4 cellular contexts compared by ENCODE assay signal in the genomic region with DNA sequence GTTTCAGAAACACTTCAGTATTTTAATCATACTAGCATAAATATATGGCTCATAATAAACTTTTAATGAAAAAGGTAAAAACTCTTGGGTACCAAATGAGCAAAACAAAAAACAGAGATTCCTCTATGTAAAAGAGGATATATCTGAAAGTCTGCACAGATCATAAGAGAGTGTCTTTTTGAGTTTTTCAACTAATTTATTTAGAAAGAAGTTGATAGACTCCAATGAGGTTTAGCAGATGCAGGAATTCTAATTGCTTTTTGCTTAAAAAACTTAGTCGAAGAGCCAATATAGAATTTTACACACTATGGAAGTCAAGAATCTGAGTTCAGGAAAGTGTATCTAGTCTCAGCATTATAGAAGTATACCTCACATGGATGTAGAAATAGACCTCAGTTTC.
TF ChIP-seq lines count a peak whose summit lies in the region.

No MANE protein-coding gene starts in this region.

TF ChIP-seq in SK-N-SH, 30 proteins besides CTCF, POLR2A, EP300 and RAD21 (continues in another document):
- TF ChIP-seq, protein P1, sequence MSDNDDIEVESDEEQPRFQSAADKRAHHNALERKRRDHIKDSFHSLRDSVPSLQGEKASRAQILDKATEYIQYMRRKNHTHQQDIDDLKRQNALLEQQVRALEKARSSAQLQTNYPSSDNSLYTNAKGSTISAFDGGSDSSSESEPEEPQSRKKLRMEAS (IDR thresholded peaks at IDR 0.05; ENCODE audit: low read depth) = no peak
- TF ChIP-seq RFX5 (IDR thresholded peaks at IDR 0.05; ENCODE audit: low read length) (no peak), FOXJ3 (CRISPR knock-in tag; IDR thresholded peaks at IDR 0.05) (no peak), FOSL2 (IDR thresholded peaks at IDR 0.05; ENCODE audit: borderline replicate concordance, low read depth) (no peak), GATA2 (CRISPR knock-in tag; IDR thresholded peaks at IDR 0.05) (no peak), GABPA (IDR thresholded peaks at IDR 0.05; ENCODE audit: low read depth) (no peak), MEF2A (IDR thresholded peaks at IDR 0.05; ENCODE audit: borderline replicate concordance, low read depth) (no peak), SMC3 (IDR thresholded peaks at IDR 0.05; ENCODE audit: low read depth, low read length) (no peak), NRF1 (IDR thresholded peaks at IDR 0.05; ENCODE audit: low read depth, low read length) (no peak)
- TF ChIP-seq, protein P2, sequence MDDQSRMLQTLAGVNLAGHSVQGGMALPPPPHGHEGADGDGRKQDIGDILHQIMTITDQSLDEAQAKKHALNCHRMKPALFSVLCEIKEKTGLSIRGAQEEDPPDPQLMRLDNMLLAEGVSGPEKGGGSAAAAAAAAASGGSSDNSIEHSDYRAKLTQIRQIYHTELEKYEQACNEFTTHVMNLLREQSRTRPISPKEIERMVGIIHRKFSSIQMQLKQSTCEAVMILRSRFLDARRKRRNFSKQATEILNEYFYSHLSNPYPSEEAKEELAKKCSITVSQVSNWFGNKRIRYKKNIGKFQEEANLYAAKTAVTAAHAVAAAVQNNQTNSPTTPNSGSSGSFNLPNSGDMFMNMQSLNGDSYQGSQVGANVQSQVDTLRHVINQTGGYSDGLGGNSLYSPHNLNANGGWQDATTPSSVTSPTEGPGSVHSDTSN (IDR thresholded peaks at IDR 0.05) = no peak
- TF ChIP-seq, protein P3, sequence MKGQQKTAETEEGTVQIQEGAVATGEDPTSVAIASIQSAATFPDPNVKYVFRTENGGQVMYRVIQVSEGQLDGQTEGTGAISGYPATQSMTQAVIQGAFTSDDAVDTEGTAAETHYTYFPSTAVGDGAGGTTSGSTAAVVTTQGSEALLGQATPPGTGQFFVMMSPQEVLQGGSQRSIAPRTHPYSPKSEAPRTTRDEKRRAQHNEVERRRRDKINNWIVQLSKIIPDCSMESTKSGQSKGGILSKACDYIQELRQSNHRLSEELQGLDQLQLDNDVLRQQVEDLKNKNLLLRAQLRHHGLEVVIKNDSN (IDR thresholded peaks at IDR 0.05; ENCODE audit: borderline replicate concordance, low read depth) = no peak

TF ChIP-seq in SK-N-SH treated with all-trans-retinoic acid at 6 μM for 48 hours, 23 proteins besides CTCF, POLR2A, EP300 and RAD21 (continues in another document):
- TF ChIP-seq, protein P4, sequence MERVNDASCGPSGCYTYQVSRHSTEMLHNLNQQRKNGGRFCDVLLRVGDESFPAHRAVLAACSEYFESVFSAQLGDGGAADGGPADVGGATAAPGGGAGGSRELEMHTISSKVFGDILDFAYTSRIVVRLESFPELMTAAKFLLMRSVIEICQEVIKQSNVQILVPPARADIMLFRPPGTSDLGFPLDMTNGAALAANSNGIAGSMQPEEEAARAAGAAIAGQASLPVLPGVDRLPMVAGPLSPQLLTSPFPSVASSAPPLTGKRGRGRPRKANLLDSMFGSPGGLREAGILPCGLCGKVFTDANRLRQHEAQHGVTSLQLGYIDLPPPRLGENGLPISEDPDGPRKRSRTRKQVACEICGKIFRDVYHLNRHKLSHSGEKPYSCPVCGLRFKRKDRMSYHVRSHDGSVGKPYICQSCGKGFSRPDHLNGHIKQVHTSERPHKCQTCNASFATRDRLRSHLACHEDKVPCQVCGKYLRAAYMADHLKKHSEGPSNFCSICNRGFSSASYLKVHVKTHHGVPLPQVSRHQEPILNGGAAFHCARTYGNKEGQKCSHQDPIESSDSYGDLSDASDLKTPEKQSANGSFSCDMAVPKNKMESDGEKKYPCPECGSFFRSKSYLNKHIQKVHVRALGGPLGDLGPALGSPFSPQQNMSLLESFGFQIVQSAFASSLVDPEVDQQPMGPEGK (CRISPR knock-in tag; IDR thresholded peaks at IDR 0.05; ENCODE audit: borderline replicate concordance) = no peak
- TF ChIP-seq ZNF8 (CRISPR knock-in tag; IDR thresholded peaks at IDR 0.05) (no peak), PPARA (CRISPR knock-in tag; IDR thresholded peaks at IDR 0.05; ENCODE audit: borderline replicate concordance) (no peak), TCF4 (CRISPR knock-in tag; IDR thresholded peaks at IDR 0.05; ENCODE audit: borderline replicate concordance) (no peak), ZNF70 (CRISPR knock-in tag; IDR thresholded peaks at IDR 0.05) (no peak), OSR1 (CRISPR knock-in tag; IDR thresholded peaks at IDR 0.05) (no peak), BACH2 (CRISPR knock-in tag; IDR thresholded peaks at IDR 0.05; ENCODE audit: borderline replicate concordance) (no peak), SNAI2 (CRISPR knock-in tag; IDR thresholded peaks at IDR 0.05) (no peak)
- TF ChIP-seq, protein P5, sequence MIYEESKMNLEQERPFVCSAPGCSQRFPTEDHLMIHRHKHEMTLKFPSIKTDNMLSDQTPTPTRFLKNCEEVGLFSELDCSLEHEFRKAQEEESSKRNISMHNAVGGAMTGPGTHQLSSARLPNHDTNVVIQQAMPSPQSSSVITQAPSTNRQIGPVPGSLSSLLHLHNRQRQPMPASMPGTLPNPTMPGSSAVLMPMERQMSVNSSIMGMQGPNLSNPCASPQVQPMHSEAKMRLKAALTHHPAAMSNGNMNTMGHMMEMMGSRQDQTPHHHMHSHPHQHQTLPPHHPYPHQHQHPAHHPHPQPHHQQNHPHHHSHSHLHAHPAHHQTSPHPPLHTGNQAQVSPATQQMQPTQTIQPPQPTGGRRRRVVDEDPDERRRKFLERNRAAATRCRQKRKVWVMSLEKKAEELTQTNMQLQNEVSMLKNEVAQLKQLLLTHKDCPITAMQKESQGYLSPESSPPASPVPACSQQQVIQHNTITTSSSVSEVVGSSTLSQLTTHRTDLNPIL (CRISPR knock-in tag; IDR thresholded peaks at IDR 0.05; ENCODE audit: low read depth) = no peak
- TF ChIP-seq, protein P6, sequence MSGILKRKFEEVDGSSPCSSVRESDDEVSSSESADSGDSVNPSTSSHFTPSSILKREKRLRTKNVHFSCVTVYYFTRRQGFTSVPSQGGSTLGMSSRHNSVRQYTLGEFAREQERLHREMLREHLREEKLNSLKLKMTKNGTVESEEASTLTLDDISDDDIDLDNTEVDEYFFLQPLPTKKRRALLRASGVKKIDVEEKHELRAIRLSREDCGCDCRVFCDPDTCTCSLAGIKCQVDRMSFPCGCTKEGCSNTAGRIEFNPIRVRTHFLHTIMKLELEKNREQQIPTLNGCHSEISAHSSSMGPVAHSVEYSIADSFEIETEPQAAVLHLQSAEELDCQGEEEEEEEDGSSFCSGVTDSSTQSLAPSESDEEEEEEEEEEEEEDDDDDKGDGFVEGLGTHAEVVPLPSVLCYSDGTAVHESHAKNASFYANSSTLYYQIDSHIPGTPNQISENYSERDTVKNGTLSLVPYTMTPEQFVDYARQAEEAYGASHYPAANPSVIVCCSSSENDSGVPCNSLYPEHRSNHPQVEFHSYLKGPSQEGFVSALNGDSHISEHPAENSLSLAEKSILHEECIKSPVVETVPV (CRISPR knock-in tag; IDR thresholded peaks at IDR 0.05) = no peak

TF ChIP-seq in HEK293T, 16 proteins besides CTCF, POLR2A, EP300 and RAD21:
- TF ChIP-seq L3MBTL2 (conservative IDR thresholded peaks at IDR 0.05) = no peak
- no peak for TF ChIP-seq FOXA1 (IDR thresholded peaks at IDR 0.05)
- TF ChIP-seq, protein P7, sequence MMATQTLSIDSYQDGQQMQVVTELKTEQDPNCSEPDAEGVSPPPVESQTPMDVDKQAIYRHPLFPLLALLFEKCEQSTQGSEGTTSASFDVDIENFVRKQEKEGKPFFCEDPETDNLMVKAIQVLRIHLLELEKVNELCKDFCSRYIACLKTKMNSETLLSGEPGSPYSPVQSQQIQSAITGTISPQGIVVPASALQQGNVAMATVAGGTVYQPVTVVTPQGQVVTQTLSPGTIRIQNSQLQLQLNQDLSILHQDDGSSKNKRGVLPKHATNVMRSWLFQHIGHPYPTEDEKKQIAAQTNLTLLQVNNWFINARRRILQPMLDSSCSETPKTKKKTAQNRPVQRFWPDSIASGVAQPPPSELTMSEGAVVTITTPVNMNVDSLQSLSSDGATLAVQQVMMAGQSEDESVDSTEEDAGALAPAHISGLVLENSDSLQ (IDR thresholded peaks at IDR 0.05) = no peak
- TF ChIP-seq ZNF384 (IDR thresholded peaks at IDR 0.05) = no peak
- TF ChIP-seq HDGF (IDR thresholded peaks at IDR 0.05; ENCODE audit: borderline replicate concordance) = no peak
- no peak for TF ChIP-seq FOXK2 (IDR thresholded peaks at IDR 0.05)
- no peak for TF ChIP-seq ARNT (IDR thresholded peaks at IDR 0.05)
- TF ChIP-seq BHLHE40 (IDR thresholded peaks at IDR 0.05; ENCODE audit: borderline replicate concordance) = no peak
- TF ChIP-seq SP1 (IDR thresholded peaks at IDR 0.05) = no peak
- no peak for TF ChIP-seq CTBP1 (IDR thresholded peaks at IDR 0.05; ENCODE audit: borderline replicate concordance)
- no peak for TF ChIP-seq NFRKB (IDR thresholded peaks at IDR 0.05)
- no peak for TF ChIP-seq TARDBP (IDR thresholded peaks at IDR 0.05)

TF ChIP-seq in GM12891, 5 proteins besides CTCF, POLR2A, EP300 and RAD21:
- TF ChIP-seq TAF1 (IDR thresholded peaks at IDR 0.05; ENCODE audit: low read depth, low read length) (no peak), SPI1 (IDR thresholded peaks at IDR 0.05; ENCODE audit: low read depth, low read length) (no peak), POU2F2 (IDR thresholded peaks at IDR 0.05; ENCODE audit: low read depth, low read length) (no peak), PAX5 (IDR thresholded peaks at IDR 0.05; ENCODE audit: insufficient read depth, low read length, severe bottlenecking) (no peak)
